In the genomic region with DNA sequence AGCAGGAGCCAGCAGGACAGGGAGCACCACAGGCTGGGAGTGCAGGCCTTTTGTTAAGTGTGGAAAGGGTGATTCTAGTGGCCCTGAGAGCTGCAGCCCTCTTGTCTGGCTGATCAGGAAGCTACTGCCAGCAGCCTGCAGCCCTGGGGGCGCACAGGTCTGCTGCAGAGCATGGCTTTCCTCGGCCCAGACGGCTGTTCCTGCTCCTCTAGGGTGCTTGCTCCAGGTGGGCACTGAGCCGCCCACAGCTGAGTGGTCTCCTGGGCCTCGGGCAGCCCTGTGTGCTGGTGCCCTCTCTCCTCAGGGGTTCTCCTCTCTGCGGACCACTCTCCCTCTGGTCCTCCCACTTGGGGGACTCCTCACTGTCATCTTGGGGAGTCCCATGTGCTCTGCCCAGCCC, we compare ENCODE assay signal across 12 cellular contexts. TPM values are rescaled to one million over a fixed set of nuclear protein-coding genes. Genes with fewer than 3 reads are reported as not detected.
DNase-seq lines count a peak whose midpoint lies in the region; ATAC-seq and TF ChIP-seq lines count a peak whose summit lies in the region.
"Had no signal": no experiment of that assay in that cellular context is flagged by ENCODE, and none has a peak within 500 bp of the region (broad histone marks: within the 10 kb centered on the region; RNA-seq: fewer than 3 reads in every experiment).

No MANE protein-coding gene starts in this region.

- TF ChIP-seq EP300 in SK-N-SH (IDR thresholded peaks at IDR 0.05; ENCODE audit: borderline replicate concordance in 1 of 2, low read depth in 1 of 2, low read length in 1 of 2) (peak in 1 of 2 experiments; percentile 56; a peak in 2 of 4 replicates), upper lobe of left lung (IDR thresholded peaks at IDR 0.05) (no peak)

- H4K20me1 ChIP-seq in mammary epithelial cell (ENCODE audit: insufficient read depth, low read length) (no peaks in the 10 kb centered on the region), SK-N-SH (ENCODE audit: insufficient read depth) (no peaks in the 10 kb centered on the region)

- no peak for TF ChIP-seq RAD21 in SK-N-SH (IDR thresholded peaks at IDR 0.05; ENCODE audit: low read length)

- H3F3A ChIP-seq in SK-N-SH (replicated peaks; ENCODE audit: insufficient read depth), result no peaks in the 10 kb centered on the region

- no peak overlapping the region for H2AFZ ChIP-seq in mammary epithelial cell (ENCODE audit: low read depth, low read length)
- H2AFZ ChIP-seq in SK-N-SH (ENCODE audit: low read depth), result no peak overlapping the region

- DNase-seq in MCF 10A (ENCODE audit: unreplicated experiment) (no peak), mammary epithelial cell (no peak), SK-N-SH (peak; percentile 72), esophagus squamous epithelium (lab: John Stamatoyannopoulos, UW) (no peak), upper lobe of left lung (no peak), GF-D8 (lab: John Stamatoyannopoulos, UW) (no peak), foreskin keratinocyte (no peak), dedifferentiated amniotic fluid mesenchymal stem cell (ENCODE audit: extremely low spot score) (no peak)
- DNase-seq: heart left ventricle, NCI-H1105 treated with DMSO at 0.1 percent for 48 hours, substantia nigra had no signal

- H3K36me3 ChIP-seq in mammary epithelial cell (ENCODE audit: insufficient read depth, low read length) (no peaks in the 10 kb centered on the region), SK-N-SH (replicated peaks in 1 of 2; ENCODE audit: control insufficient read depth in 1 of 2, insufficient read depth in 2 of 2, low read length in 1 of 2) (no peaks in the 10 kb centered on the region), esophagus squamous epithelium (no peaks in the 10 kb centered on the region), upper lobe of left lung (no peaks in the 10 kb centered on the region)
- H3K36me3 ChIP-seq: HAP-1, heart left ventricle had no signal

- H3K4me1 ChIP-seq in mammary epithelial cell (ENCODE audit: insufficient read depth, low read length) (peaks cover 16% of the 10 kb centered on the region), SK-N-SH (ENCODE audit: control insufficient read depth in 1 of 2, insufficient read depth in 2 of 2, low read depth in 1 of 2, low read length in 1 of 2) (peaks cover 0 to 34% of the 10 kb centered on the region in 2 experiments; a peak in 1 of 4 replicates), esophagus squamous epithelium (peaks cover 43 to 99% (median 67%) of the 10 kb centered on the region in 3 donors), upper lobe of left lung (peaks cover 62 to 83% (median 71%) of the 10 kb centered on the region in 4 donors), foreskin keratinocyte (peaks cover 15% of the 10 kb centered on the region)
- H3K4me1 ChIP-seq: HAP-1 had no signal

- H3K9ac ChIP-seq in mammary epithelial cell (ENCODE audit: insufficient read depth, low read length) (no peak overlapping the region), SK-N-SH (no peak overlapping the region)

- POLR2A ChIA-PET in MCF 10A (lab: Yijun Ruan, JAX) (interaction anchor here (0.7 to 1.7 kb wide), 4 partner anchors 16 to 29 kb away, joined by 3 to 6 read pairs (median 4); a partner anchor contains a TSS), SK-N-SH (lab: Yijun Ruan, JAX) (interaction anchor here (1.0 to 1.4 kb wide), 2 partner anchors 21 to 26 kb away, joined by 3 to 6 read pairs; no protein-coding TSS in a partner anchor)

- H3K9me3 ChIP-seq in mammary epithelial cell (replicated peaks; ENCODE audit: insufficient read depth, low read length), result no peaks in the 10 kb centered on the region
- no peaks in the 10 kb centered on the region for H3K9me3 ChIP-seq in SK-N-SH
- H3K9me3 ChIP-seq in esophagus squamous epithelium, result no peaks in the 10 kb centered on the region
- H3K9me3 ChIP-seq in upper lobe of left lung, result no peaks in the 10 kb centered on the region
- H3K9me3 ChIP-seq: HAP-1, heart left ventricle had no signal

- H3K27ac ChIP-seq in mammary epithelial cell (ENCODE audit: insufficient read depth, low read depth, low read length) (no peak overlapping the region), SK-N-SH (ENCODE audit: low read depth in 2 of 2, low read length in 1 of 2) (peak overlapping the region in 1 of 2 experiments; percentile 66; a peak in 2 of 4 replicates), esophagus squamous epithelium (peak overlapping the region; percentile 32 to 89 (median 84)), upper lobe of left lung (peak overlapping the region in 3 of 4 donors; percentile 12 to 80 (median 79)), foreskin keratinocyte (no peak overlapping the region)

- intact Hi-C loops in MCF 10A (cut with micrococcal nuclease), result no loop called here
- intact Hi-C loops in mammary epithelial cell (cut with micrococcal nuclease), result no loop called here
- intact Hi-C loops in esophagus squamous epithelium (cut with DNase I), result no loop called here

- H3K4me2 ChIP-seq in mammary epithelial cell (ENCODE audit: insufficient read depth, low read depth, low read length), result no peak overlapping the region
- H3K4me2 ChIP-seq in SK-N-SH, result no peak overlapping the region

- H3K27me3 ChIP-seq in mammary epithelial cell (ENCODE audit: insufficient read depth, low read length) (no peaks in the 10 kb centered on the region), SK-N-SH (ENCODE audit: insufficient read depth) (peaks cover 8% of the 10 kb centered on the region; the same call in 1 of the 2 replicates), esophagus squamous epithelium (no peaks in the 10 kb centered on the region), upper lobe of left lung (no peaks in the 10 kb centered on the region), foreskin keratinocyte (no peaks in the 10 kb centered on the region)

- TF ChIP-seq POLR2A in esophagus squamous epithelium (IDR thresholded peaks at IDR 0.05) (no peak), upper lobe of left lung (IDR thresholded peaks at IDR 0.05) (no peak)

- no peaks in the 10 kb centered on the region for H3K9me3 Mint-ChIP-seq in MCF 10A (ENCODE audit: unreplicated experiment)

- ATAC-seq in upper lobe of left lung (ENCODE audit: low FRiP score in 2 of 2) (no peak), foreskin keratinocyte (no peak)
- ATAC-seq: heart left ventricle had no signal

- H3K36me3 Mint-ChIP-seq in MCF 10A (ENCODE audit: insufficient read depth, unreplicated experiment), result no peaks in the 10 kb centered on the region

- H3K79me2 ChIP-seq in mammary epithelial cell (ENCODE audit: insufficient read depth, low read length) (no peaks in the 10 kb centered on the region), SK-N-SH (ENCODE audit: insufficient read depth) (no peaks in the 10 kb centered on the region)

- CTCF ChIA-PET in MCF 10A (lab: Yijun Ruan, JAX), result interaction anchor here (0.6 to 2.3 kb wide), 5 partner anchors 10 to 104 kb away, joined by 4 to 16 read pairs (median 5); a partner anchor contains a TSS
- CTCF ChIA-PET in mammary epithelial cell (lab: Charles Lee; ENCODE audit: low non-redundant PET), result no interaction called here
- CTCF ChIA-PET in SK-N-SH (lab: Yijun Ruan, JAX), result interaction anchor here (1.1 to 2.4 kb wide), 5 partner anchors 19 to 222 kb away, joined by 4 to 9 read pairs (median 5); a partner anchor contains a TSS

- no peak overlapping the region for H3K4me3 Mint-ChIP-seq in MCF 10A (ENCODE audit: unreplicated experiment)

- H3K27me3 Mint-ChIP-seq in MCF 10A (ENCODE audit: insufficient read depth, unreplicated experiment), result no peaks in the 10 kb centered on the region

- H3K4me1 Mint-ChIP-seq in MCF 10A (ENCODE audit: insufficient read depth, unreplicated experiment), result peaks cover 35% of the 10 kb centered on the region

- dilution Hi-C loops in mammary epithelial cell (cut with HindIII; ENCODE audit: low sequenced_read_pairs), result loop anchor here (10.0 kb wide), 1 partner anchor 54 kb away; no protein-coding TSS in a partner anchor

- TF ChIP-seq CTCF in MCF 10A (IDR thresholded peaks at IDR 0.05; ENCODE audit: unreplicated experiment) (no peak), mammary epithelial cell (conservative IDR thresholded peaks at IDR 0.05 in 1 of 2, IDR thresholded peaks at IDR 0.05 in 1 of 2; ENCODE audit: extremely low read depth in 1 of 2, insufficient read depth in 1 of 2, low read depth in 1 of 2, low read length in 2 of 2) (no peak), SK-N-SH (IDR thresholded peaks at IDR 0.05) (no peak), esophagus squamous epithelium (IDR thresholded peaks at IDR 0.05) (no peak), upper lobe of left lung (IDR thresholded peaks at IDR 0.05) (no peak), foreskin keratinocyte (conservative IDR thresholded peaks at IDR 0.05) (no peak)

- H3K4me3 ChIP-seq in mammary epithelial cell (replicated peaks in 1 of 3; ENCODE audit: insufficient read depth in 1 of 3, low read depth in 2 of 3, low read length in 3 of 3) (no peak overlapping the region), SK-N-SH (ENCODE audit: low read depth in 2 of 2, low read length in 1 of 2) (no peak overlapping the region), esophagus squamous epithelium (no peak overlapping the region), upper lobe of left lung (no peak overlapping the region)
- H3K4me3 ChIP-seq: HAP-1 had no signal

- WGBS in mammary epithelial cell (ENCODE audit: low coverage, missing lambda C conversion rate), result 100% methylated on average over 4 of the region's 6 CpGs
- WGBS in SK-N-SH (ENCODE audit: low lambda C conversion rate), result 57% methylated on average over 4 of the region's 6 CpGs
- WGBS in esophagus squamous epithelium, 2 donors, result 70 to 100% methylated on average over 1 to 6 of the region's 6 CpGs
- 44 to 77% methylated on average over 3 to 4 of the region's 6 CpGs for WGBS in upper lobe of left lung, 2 donors

- in situ Hi-C loops in mammary epithelial cell (cut with MboI; ENCODE audit: low sequenced_read_pairs in 2 of 2), result no loop called here

- BruUV-seq in MCF 10A (replicated peaks; lab: Mats Ljungman, UMichigan), result no TSS peak
- BruUV-seq in mammary epithelial cell (replicated peaks; lab: Mats Ljungman, UMichigan), result no TSS peak

- no peaks in the 10 kb centered on the region for H3K9me2 ChIP-seq in SK-N-SH

- peak overlapping the region; percentile 13 for H3K27ac Mint-ChIP-seq in MCF 10A (ENCODE audit: low read depth, unreplicated experiment)

TF ChIP-seq in SK-N-SH, 30 proteins besides CTCF, POLR2A, EP300 and RAD21 (continues in another document):
- peak; percentile 36; the same call in 1 of the 2 replicates for TF ChIP-seq MXI1 (IDR thresholded peaks at IDR 0.05; ENCODE audit: low read depth, low read length)
- 0 out of 2 replicates have a peak, but pooled peaks have one; percentile 17 for TF ChIP-seq GATA2 (CRISPR knock-in tag; IDR thresholded peaks at IDR 0.05)

RNA-seq across cellular contexts. Expression of a gene that starts 18.9 kb away (rescaled TPM):
- total RNA-seq in MCF 10A (2022), result 11.4 and 19.7 TPM in 2 replicates
- 1 to 10 TPM; 2.0 to 4.7 TPM for total RNA-seq in mammary epithelial cell
- 1.4 TPM for polyA plus RNA-seq in mammary epithelial cell
- 0.47 TPM for polyA minus RNA-seq in mammary epithelial cell
- polyA plus RNA-seq in SK-N-SH (2012; rRNA removed), result 0.28 and 0.39 TPM in 2 replicates
- 0.37 and 0.50 TPM in 2 replicates for polyA plus RNA-seq in SK-N-SH (2012; cell fraction: cytosol; rRNA removed)
- polyA plus RNA-seq in SK-N-SH (2012; cell fraction: nucleus; rRNA removed), result 0.35 and 0.46 TPM in 2 replicates
- total RNA-seq in esophagus squamous epithelium, result 10 to 100 TPM; 23.2 to 31.5 (median 29.9) TPM
- total RNA-seq in upper lobe of left lung, result 100 to 1,000 TPM in 1 of 6 donors, 10 to 100 TPM in 5; 33.1 to 119 (median 54.5) TPM
- total RNA-seq in foreskin keratinocyte, result 5.0 and 7.4 TPM in 2 replicates
- polyA plus RNA-seq in foreskin keratinocyte, result 2.4 and 3.7 TPM in 2 replicates

Comparison
In these comparisons a context has a peak if more than half of its experiments do, and no peak if none do; other contexts are left out.
1. H3K27ac ChIP-seq: peak in esophagus squamous epithelium (4 of 4) and upper lobe of left lung (3 of 4); none in mammary epithelial cell (single experiment) and foreskin keratinocyte (single experiment).